8 cellular contexts compared by ENCODE assay signal in genomic region chr17:17476865-17477467, GRCh38. TPM values are rescaled to one million over a fixed set of nuclear protein-coding genes. Genes with fewer than 3 reads are reported as not detected.
DNase-seq lines count a peak whose midpoint lies in the region; ATAC-seq lines count a peak whose summit lies in the region.

Gene MED9, plus strand, starts transcription at chr17:17477000. Its CDS starts 42 bp downstream, at chr17:17477042.

- H4K8ac ChIP-seq in mesendoderm (ENCODE audit: low read depth, low read length): no peak within 1 kb of the TSS

- peaks cover 14% of the 10 kb centered on the region; the same call in 1 of the 2 replicates for H4K20me1 ChIP-seq in BLaER1

- H3K27ac ChIP-seq in BLaER1 (peak within 1 kb of the TSS; percentile 86), mesendoderm (ENCODE audit: low read depth, low read length) (peak within 1 kb of the TSS; percentile 56)

- H3K4me3 ChIP-seq in BLaER1 (peak within 1 kb of the TSS; percentile 94), NT2/D1 (ENCODE audit: insufficient read length, low read depth) (peak within 1 kb of the TSS; percentile 89), endocrine pancreas (ENCODE audit: control insufficient read depth, insufficient read depth, low read length) (peak within 1 kb of the TSS; percentile 93), mesendoderm (ENCODE audit: low read length) (peak within 1 kb of the TSS; percentile 91)

- H3K27me3 ChIP-seq in BLaER1 (no peaks in the 10 kb centered on the region), NT2/D1 (ENCODE audit: insufficient read depth, insufficient read length) (no peaks in the 10 kb centered on the region), endocrine pancreas (ENCODE audit: control insufficient read depth, insufficient read depth, low read length) (no peaks in the 10 kb centered on the region), mesendoderm (ENCODE audit: insufficient read depth, low read length, poor library complexity) (no peaks in the 10 kb centered on the region)

- H2BK120ac ChIP-seq in mesendoderm (ENCODE audit: low read depth, low read length): no peak within 1 kb of the TSS

- H3K4me2 ChIP-seq in BLaER1 (peak within 1 kb of the TSS; percentile 98), mesendoderm (ENCODE audit: low read length) (peak within 1 kb of the TSS; percentile 91)

- DNase-seq in HUDEP-2 (lab: John Stamatoyannopoulos, UW; ENCODE audit: unreplicated experiment in 76 of 76) (peak in 72 of 76 experiments; percentile 32 to 92 (median 83)), NT2/D1 (ENCODE audit: low read depth, low spot score) (peak; percentile 71), mesendoderm (peak; percentile 96)
- DNase-seq in activated CD8-positive, alpha-beta memory T cell treated with anti-CD3 and anti-CD28 coated beads, Interleukin-2, amount 50 U/mL, for 1 hour (ENCODE audit: extremely low read depth): peak; percentile 87
- DNase-seq in stimulated activated CD8-positive, alpha-beta memory T cell treated with anti-CD3 and anti-CD28 coated beads, Interleukin-12 subunit alpha, Interleukin-12 subunit beta, amount 100 ng/mL, for 24 hours (ENCODE audit: extremely low read depth): peak; percentile 89

- H2AK5ac ChIP-seq in mesendoderm (ENCODE audit: low read length): no peak within 1 kb of the TSS

- peaks cover 25% of the 10 kb centered on the region for H3K79me2 ChIP-seq in mesendoderm (ENCODE audit: control insufficient read depth, insufficient read depth, low read length)

- H3K18ac ChIP-seq in mesendoderm (ENCODE audit: low read length): no peak within 1 kb of the TSS

- WGBS in mesendoderm (ENCODE audit: extremely low coverage, insufficient coverage, low lambda C conversion rate): no CpG with 5 or more reads among the region's 47 CpGs

- H3K4ac ChIP-seq in mesendoderm (ENCODE audit: low read depth, low read length): no peak within 1 kb of the TSS

- H4K5ac ChIP-seq in mesendoderm (ENCODE audit: low read length): no peak within 1 kb of the TSS

- H3K79me1 ChIP-seq in mesendoderm (ENCODE audit: low read length): peaks cover 22% of the 10 kb centered on the region

- H3K9me3 ChIP-seq in BLaER1 (no peaks in the 10 kb centered on the region), NT2/D1 (ENCODE audit: insufficient read depth, low read length) (no peaks in the 10 kb centered on the region), endocrine pancreas (ENCODE audit: control insufficient read depth, low read length) (no peaks in the 10 kb centered on the region)

- H2BK5ac ChIP-seq in mesendoderm (ENCODE audit: low read length): peak within 1 kb of the TSS; percentile 67

- H3K36me3 ChIP-seq in BLaER1: peaks cover 19% of the 10 kb centered on the region
- peaks cover 29% of the 10 kb centered on the region for H3K36me3 ChIP-seq in NT2/D1 (ENCODE audit: insufficient read depth, insufficient read length, low read length)
- no peaks in the 10 kb centered on the region for H3K36me3 ChIP-seq in endocrine pancreas (ENCODE audit: control insufficient read depth, insufficient read depth, low read length)
- H3K36me3 ChIP-seq in mesendoderm (ENCODE audit: control insufficient read depth, insufficient read depth, low read length): peaks cover 1% of the 10 kb centered on the region

- H3K4me1 ChIP-seq in BLaER1 (peaks cover 51% of the 10 kb centered on the region), NT2/D1 (ENCODE audit: insufficient read depth, insufficient read length) (peaks cover 3% of the 10 kb centered on the region), endocrine pancreas (ENCODE audit: control insufficient read depth, insufficient read depth, low read length) (peaks cover 15% of the 10 kb centered on the region), mesendoderm (ENCODE audit: control insufficient read depth, low read depth, low read length) (no peaks in the 10 kb centered on the region)

- no peak within 1 kb of the TSS for H2BK15ac ChIP-seq in mesendoderm (replicated peaks; ENCODE audit: low read depth)

- peak within 1 kb of the TSS; percentile 99 for H3K56ac ChIP-seq in mesendoderm (ENCODE audit: low read length)

- ATAC-seq in GM19438 (IDR thresholded peaks at IDR 0.05; ENCODE audit: low read depth, unreplicated experiment): peak; percentile 80

- H3K9ac ChIP-seq in BLaER1: peak within 1 kb of the TSS; percentile 93
- H3K9ac ChIP-seq in NT2/D1 (ENCODE audit: insufficient read length, low read depth): peak within 1 kb of the TSS; percentile 98
- peak within 1 kb of the TSS; percentile 98 for H3K9ac ChIP-seq in endocrine pancreas (ENCODE audit: control insufficient read depth, insufficient read depth, low read length)
- H3K9ac ChIP-seq in mesendoderm (ENCODE audit: low read length): peak within 1 kb of the TSS; percentile 99

- H3K23ac ChIP-seq in mesendoderm (ENCODE audit: low read length): peak within 1 kb of the TSS; percentile 99

RNA-seq across cellular contexts. Expression of gene MED9, which starts in this region (rescaled TPM):
- polyA plus RNA-seq in mesendoderm (2013, experiment 1 of 2): 10.7 TPM
- 10.9 TPM for polyA plus RNA-seq in mesendoderm (2013, experiment 2 of 2)

Comparison
In these comparisons a context has a peak if more than half of its experiments do, and no peak if none do; other contexts are left out.
1. Peak in every context shown above with its lines: DNase-seq, ATAC-seq, H3K4me3 ChIP-seq and H3K27ac ChIP-seq.